Comparison of ENCODE assay signal across 24 cellular contexts in genomic region chr1:175195798-175196197, GRCh38. TPM values are rescaled to one million over a fixed set of nuclear protein-coding genes. Genes with fewer than 3 reads are reported as not detected.
A peak's percentile ranks its signal among the peaks of the same experiment; 100 is the strongest.
DNase-seq lines count a peak whose midpoint lies in the region; ATAC-seq and TF ChIP-seq lines count a peak whose summit lies in the region.
"Had no signal": no experiment of that assay in that cellular context is flagged by ENCODE, and none has a peak within 500 bp of the region (broad histone marks: within the 10 kb centered on the region; RNA-seq: fewer than 3 reads in every experiment).

No MANE protein-coding gene starts in this region.

- H3K4me1 Mint-ChIP-seq in CD4-positive, alpha-beta memory T cell: peaks cover 12 to 47% (median 22%) of the 10 kb centered on the region in 4 donors
- no peaks in the 10 kb centered on the region; the same call in 2 of the 3 replicates for H3K4me1 Mint-ChIP-seq in GM23338
- H3K4me1 Mint-ChIP-seq in activated B cell treated with CpG ODN at 0.5 μM for 24 hours: peaks cover 84% of the 10 kb centered on the region
- H3K4me1 Mint-ChIP-seq in memory B cell: peaks cover 44% of the 10 kb centered on the region
- H3K4me1 Mint-ChIP-seq in CD4-positive, alpha-beta T cell (ENCODE audit: low read depth): peaks cover 27% of the 10 kb centered on the region

- H3K36me3 ChIP-seq in CD4-positive, alpha-beta memory T cell (ENCODE audit: insufficient read depth, low read length): no peaks in the 10 kb centered on the region
- H3K36me3 ChIP-seq in GM23338 (ENCODE audit: insufficient read depth) (no peaks in the 10 kb centered on the region), right lobe of liver (no peaks in the 10 kb centered on the region)
- H3K36me3 ChIP-seq: left lung, neural progenitor cell, Peyer's patch, tibial nerve had no signal

- peaks cover 4 to 10% of the 10 kb centered on the region in 2 donors for H3K36me3 Mint-ChIP-seq in CD4-positive, alpha-beta memory T cell
- H3K36me3 Mint-ChIP-seq in GM23338 (ENCODE audit: low read depth): no peaks in the 10 kb centered on the region
- H3K36me3 Mint-ChIP-seq in activated B cell treated with CpG ODN at 0.5 μM for 24 hours (ENCODE audit: low read depth): peaks cover 11% of the 10 kb centered on the region
- peaks cover 4% of the 10 kb centered on the region for H3K36me3 Mint-ChIP-seq in memory B cell
- peaks cover 9% of the 10 kb centered on the region for H3K36me3 Mint-ChIP-seq in CD4-positive, alpha-beta T cell (ENCODE audit: low read depth)
- H3K36me3 Mint-ChIP-seq: activated naive CD8-positive, alpha-beta T cell; neural progenitor cell had no signal

- H3K4me1 ChIP-seq in CD4-positive, alpha-beta memory T cell (ENCODE audit: insufficient read depth, low read length): peaks cover 24% of the 10 kb centered on the region
- H3K4me1 ChIP-seq in GM23338 (ENCODE audit: insufficient read depth): peaks cover 11% of the 10 kb centered on the region; the same call in 1 of the 2 replicates
- peaks cover 9% of the 10 kb centered on the region for H3K4me1 ChIP-seq in right cardiac atrium (ENCODE audit: control insufficient read depth, insufficient read depth, low read length)
- peaks cover 0 to 9% (median 3%) of the 10 kb centered on the region in 4 donors for H3K4me1 ChIP-seq in right lobe of liver
- H3K4me1 ChIP-seq: Caco-2 had no signal

- ATAC-seq in GM23338 (no peak), activated B cell treated with CpG ODN at 0.5 μM for 24 hours (ENCODE audit: low read depth) (peak; percentile 9), memory B cell (ENCODE audit: low read depth) (peak; percentile 33), right cardiac atrium (no peak), right lobe of liver (no peak)
- no peak for ATAC-seq in CD4-positive, alpha-beta T cell (ENCODE audit: poor library complexity)
- ATAC-seq: effector memory CD8-positive, alpha-beta T cell; left lung had no signal

- H3K27ac Mint-ChIP-seq in CD4-positive, alpha-beta memory T cell: peak overlapping the region in 4 of 7 donors; percentile 33 to 53 (median 50)
- H3K27ac Mint-ChIP-seq in GM23338: no peak overlapping the region
- peak overlapping the region; percentile 63 for H3K27ac Mint-ChIP-seq in activated B cell treated with CpG ODN at 0.5 μM for 24 hours
- peak overlapping the region; percentile 88 for H3K27ac Mint-ChIP-seq in memory B cell
- H3K27ac Mint-ChIP-seq in CD4-positive, alpha-beta T cell: no peak overlapping the region
- H3K27ac Mint-ChIP-seq: activated naive CD8-positive, alpha-beta T cell; effector memory CD8-positive, alpha-beta T cell; neural progenitor cell; progenitor cell of endocrine pancreas; stimulated activated naive CD8-positive, alpha-beta T cell treated with anti-CD3 and anti-CD28 coated beads, Interleukin-15, Interleukin-2, amounts not matched to agents 100 ng/mL and 50 ng/mL, for 24 hours had no signal

- H3K4me3 ChIP-seq in CD4-positive, alpha-beta memory T cell (ENCODE audit: low read length in 2 of 2): no peak overlapping the region
- no peak overlapping the region for H3K4me3 ChIP-seq in GM23338
- no peak overlapping the region for H3K4me3 ChIP-seq in right cardiac atrium (ENCODE audit: low read length)
- no peak overlapping the region for H3K4me3 ChIP-seq in right lobe of liver
- H3K4me3 ChIP-seq: left lung, neural progenitor cell, Peyer's patch, skin epidermis, tibial nerve had no signal

- H3F3A ChIP-seq in GM23338 (replicated peaks; ENCODE audit: low read depth): peaks cover 7% of the 10 kb centered on the region; the same call in 1 of the 2 replicates

- H3K27me3 Mint-ChIP-seq in CD4-positive, alpha-beta memory T cell: peaks cover 0 to 2% of the 10 kb centered on the region in 2 donors
- H3K27me3 Mint-ChIP-seq in GM23338 (ENCODE audit: insufficient read depth, low read depth, poor library complexity): peaks cover 17% of the 10 kb centered on the region
- H3K27me3 Mint-ChIP-seq in activated B cell treated with CpG ODN at 0.5 μM for 24 hours: no peaks in the 10 kb centered on the region
- no peaks in the 10 kb centered on the region for H3K27me3 Mint-ChIP-seq in memory B cell
- H3K27me3 Mint-ChIP-seq in CD4-positive, alpha-beta T cell: no peaks in the 10 kb centered on the region
- H3K27me3 Mint-ChIP-seq: activated naive CD8-positive, alpha-beta T cell; effector memory CD8-positive, alpha-beta T cell; stimulated activated naive CD8-positive, alpha-beta T cell treated with anti-CD3 and anti-CD28 coated beads, Interleukin-15, Interleukin-2, amounts not matched to agents 100 ng/mL and 50 ng/mL, for 24 hours had no signal

- no peaks in the 10 kb centered on the region for H3K79me2 ChIP-seq in GM23338 (replicated peaks; ENCODE audit: insufficient read depth)

- H3K9me3 ChIP-seq in CD4-positive, alpha-beta memory T cell (ENCODE audit: control insufficient read depth in 1 of 2, low read length in 2 of 2): no peaks in the 10 kb centered on the region
- H3K9me3 ChIP-seq in right cardiac atrium (ENCODE audit: control insufficient read depth, low read length) (no peaks in the 10 kb centered on the region), right lobe of liver (no peaks in the 10 kb centered on the region)
- no peaks in the 10 kb centered on the region for H3K9me3 ChIP-seq in CD4-positive, alpha-beta T cell (ENCODE audit: control insufficient read depth, low read length)
- H3K9me3 ChIP-seq: Caco-2, left lung, Peyer's patch, SK-N-SH, tibial nerve had no signal

- 68% methylated on average over 3 of the region's 3 CpGs for WGBS in right cardiac atrium
- WGBS in right lobe of liver (ENCODE audit: insufficient coverage, low coverage, low lambda C conversion rate, missing lambda C conversion rate): 55% methylated on average over 3 of the region's 3 CpGs

- POLR2A ChIA-PET in CD4-positive, alpha-beta memory T cell (lab: Charles Lee; ENCODE audit: partially characterized antibody): interaction anchor here (0.9 to 1.3 kb wide), 4 partner anchors 8 to 17 kb away, joined by 3 read pairs; no protein-coding TSS in a partner anchor
- POLR2A ChIA-PET in activated B cell treated with CpG ODN at 0.5 μM for 24 hours (lab: Charles Lee): interaction anchor here (0.7 to 6.7 kb wide), 12 partner anchors 8 to 196 kb away, joined by 3 to 64 read pairs (median 6); partner anchors contain the start of genes CACYBP and MRPS14
- POLR2A ChIA-PET in CD4-positive, alpha-beta T cell (lab: Charles Lee): interaction anchor here (2.7 kb wide), 1 partner anchor 13 kb away, joined by 11 read pairs; no protein-coding TSS in a partner anchor

- TF ChIP-seq POLR2A in right lobe of liver (IDR thresholded peaks at IDR 0.05): no peak

- H2AFZ ChIP-seq in GM23338: peak overlapping the region; percentile 69; the same call in 1 of the 2 replicates
- H2AFZ ChIP-seq: neural progenitor cell had no signal

- H3K4me2 ChIP-seq in GM23338: no peak overlapping the region
- H3K4me2 ChIP-seq: neural progenitor cell, SK-N-SH had no signal

- no peak for DNase-seq in CD4-positive, alpha-beta memory T cell
- DNase-seq in GM23338 (ENCODE audit: low spot score) (no peak), activated B cell treated with CpG ODN at 0.5 μM for 24 hours (no peak), memory B cell (ENCODE audit: low spot score in 2 of 2) (no peak), right cardiac atrium (no peak), right lobe of liver (no peak)
- DNase-seq in CD4-positive, alpha-beta T cell: no peak
- DNase-seq: activated CD4-positive, CD25-positive, alpha-beta regulatory T cell treated with anti-CD3 and anti-CD28 coated beads, Interleukin-2, amount 50 U/mL, for 72 hours; Caco-2; effector memory CD8-positive, alpha-beta T cell; head of caudate nucleus; IMR-90; left lung; NCI-H187 treated with DMSO at 0.1 percent for 48 hours; NCI-H226; NCI-H82; Peyer's patch; SK-N-SH had no signal

- H3K9me2 ChIP-seq in GM23338 (ENCODE audit: insufficient read depth): peaks cover 4% of the 10 kb centered on the region; the same call in 1 of the 2 replicates
- H3K9me2 ChIP-seq: SK-N-SH had no signal

- CTCF ChIA-PET in CD4-positive, alpha-beta memory T cell (lab: Charles Lee; ENCODE audit: partially characterized antibody): interaction anchor here (1.2 to 3.4 kb wide), 4 partner anchors 9 to 44 kb away, joined by 4 to 16 read pairs (median 7); no protein-coding TSS in a partner anchor
- CTCF ChIA-PET in activated B cell treated with CpG ODN at 0.5 μM for 24 hours (lab: Charles Lee): interaction anchor here (0.9 to 4.0 kb wide), 3 partner anchors 8 to 41 kb away, joined by 3 to 18 read pairs (median 3); no protein-coding TSS in a partner anchor
- CTCF ChIA-PET in CD4-positive, alpha-beta T cell (lab: Charles Lee): no interaction called here

- H3K9me3 Mint-ChIP-seq in CD4-positive, alpha-beta memory T cell: peaks cover 0 to 2% (median 0%) of the 10 kb centered on the region in 8 donors
- H3K9me3 Mint-ChIP-seq in GM23338 (no peaks in the 10 kb centered on the region), activated B cell treated with CpG ODN at 0.5 μM for 24 hours (no peaks in the 10 kb centered on the region), memory B cell (no peaks in the 10 kb centered on the region)
- H3K9me3 Mint-ChIP-seq in CD4-positive, alpha-beta T cell: no peaks in the 10 kb centered on the region
- H3K9me3 Mint-ChIP-seq: effector memory CD8-positive, alpha-beta T cell; neural progenitor cell; stimulated activated naive CD8-positive, alpha-beta T cell treated with anti-CD3 and anti-CD28 coated beads, Interleukin-15, Interleukin-2, amounts not matched to agents 100 ng/mL and 50 ng/mL, for 24 hours had no signal

- TF ChIP-seq CTCF in GM23338 (conservative IDR thresholded peaks at IDR 0.05; ENCODE audit: low read depth in 2 of 2): no peak
- no peak for TF ChIP-seq CTCF in activated B cell treated with CpG ODN at 0.5 μM for 24 hours (IDR thresholded peaks at IDR 0.05)
- TF ChIP-seq CTCF in right lobe of liver (IDR thresholded peaks at IDR 0.05): no peak
- TF ChIP-seq CTCF in CD4-positive, alpha-beta T cell (IDR thresholded peaks at IDR 0.05): no peak

- H3K27me3 ChIP-seq in CD4-positive, alpha-beta memory T cell (ENCODE audit: insufficient read depth, low read length): no peaks in the 10 kb centered on the region
- peaks cover 31% of the 10 kb centered on the region for H3K27me3 ChIP-seq in GM23338 (ENCODE audit: insufficient read depth)
- no peaks in the 10 kb centered on the region for H3K27me3 ChIP-seq in right cardiac atrium (ENCODE audit: control insufficient read depth, insufficient read depth)
- H3K27me3 ChIP-seq in right lobe of liver: no peaks in the 10 kb centered on the region
- H3K27me3 ChIP-seq in CD4-positive, alpha-beta T cell (ENCODE audit: control insufficient read depth, insufficient read depth, low read length): no peaks in the 10 kb centered on the region
- H3K27me3 ChIP-seq: left lung, Peyer's patch, tibial nerve had no signal

- no peaks in the 10 kb centered on the region for H4K20me1 ChIP-seq in GM23338 (replicated peaks; ENCODE audit: insufficient read depth)

- no peak overlapping the region for H3K27ac ChIP-seq in CD4-positive, alpha-beta memory T cell (ENCODE audit: low read depth, low read length)
- H3K27ac ChIP-seq in GM23338 (ENCODE audit: low read depth) (no peak overlapping the region), right cardiac atrium (ENCODE audit: low read length) (no peak overlapping the region), right lobe of liver (no peak overlapping the region)
- H3K27ac ChIP-seq in CD4-positive, alpha-beta T cell (ENCODE audit: low read depth, low read length): no peak overlapping the region
- H3K27ac ChIP-seq: left lung, neural progenitor cell, tibial nerve had no signal

- H3K4me3 Mint-ChIP-seq in CD4-positive, alpha-beta memory T cell: no peak overlapping the region
- H3K4me3 Mint-ChIP-seq in GM23338: no peak overlapping the region
- H3K4me3 Mint-ChIP-seq in activated B cell treated with CpG ODN at 0.5 μM for 24 hours: peak overlapping the region; percentile 29
- H3K4me3 Mint-ChIP-seq in memory B cell: peak overlapping the region; percentile 2
- H3K4me3 Mint-ChIP-seq in CD4-positive, alpha-beta T cell: no peak overlapping the region
- H3K4me3 Mint-ChIP-seq: activated naive CD8-positive, alpha-beta T cell; effector memory CD8-positive, alpha-beta T cell; neural progenitor cell; stimulated activated naive CD8-positive, alpha-beta T cell treated with anti-CD3 and anti-CD28 coated beads, Interleukin-15, Interleukin-2, amounts not matched to agents 100 ng/mL and 50 ng/mL, for 24 hours had no signal

- intact Hi-C loops in CD4-positive, alpha-beta memory T cell (cut with micrococcal nuclease): no loop called here
- intact Hi-C loops in activated B cell treated with CpG ODN at 0.5 μM for 24 hours (cut with micrococcal nuclease): loop anchor here (1.0 kb wide), 1 partner anchor 9 kb away; no protein-coding TSS in a partner anchor
- intact Hi-C loops in right cardiac atrium (cut with DNase I): no loop called here
- intact Hi-C loops in right lobe of liver (cut with DNase I): no loop called here
- intact Hi-C loops in CD4-positive, alpha-beta T cell (cut with DNase I, micrococcal nuclease): loop anchor here in 1 of 2 experiments (2.0 kb wide), 1 partner anchor 15 kb away; no protein-coding TSS in a partner anchor

RNA-seq across cellular contexts. Expression of gene KIAA0040, which starts 3.2 kb away (rescaled TPM):
- 10 to 100 TPM; 28.7 to 33.6 TPM for total RNA-seq in CD4-positive, alpha-beta memory T cell
- polyA plus RNA-seq in CD4-positive, alpha-beta memory T cell: 10 to 100 TPM; 36.2 to 53.8 TPM
- 10.2 and 11.9 TPM in 2 replicates for total RNA-seq in GM23338 (2014; rRNA removed; shearing (Covaris generic))
- 7.0 and 7.3 TPM in 2 replicates for polyA plus RNA-seq in GM23338 (2016; fragmentation: Nextera tagmentation; extraction: Ambion mirVana)
- 55.5 and 57.2 TPM in 2 replicates for total RNA-seq in activated B cell treated with CpG ODN at 0.5 μM for 24 hours
- 10 to 100 TPM; 17.6 to 36.0 (median 22.3) TPM for total RNA-seq in right cardiac atrium
- 7.5 TPM for polyA plus RNA-seq in right cardiac atrium
- 10 to 100 TPM in 1 of 6 experiments, 1 to 10 TPM in 5; 4.6 to 13.5 (median 5.3) TPM for total RNA-seq in right lobe of liver
- total RNA-seq in CD4-positive, alpha-beta T cell: 10 to 100 TPM; 13.5 to 14.5 TPM

Comparison
In these comparisons a context has a peak if more than half of its experiments do, and no peak if none do; other contexts are left out.
1. H3K27ac Mint-ChIP-seq: peak in CD4-positive, alpha-beta memory T cell (4 of 7), activated B cell treated with CpG ODN at 0.5 μM for 24 hours (single experiment) and memory B cell (single experiment); none in GM23338 (single experiment) and CD4-positive, alpha-beta T cell (single experiment).
2. H3K4me3 Mint-ChIP-seq: peak in activated B cell treated with CpG ODN at 0.5 μM for 24 hours (single experiment) and memory B cell (single experiment); none in CD4-positive, alpha-beta memory T cell (0 of 8), GM23338 (single experiment) and CD4-positive, alpha-beta T cell (single experiment).
3. ATAC-seq: peak in activated B cell treated with CpG ODN at 0.5 μM for 24 hours (single experiment) and memory B cell (single experiment); none in GM23338 (single experiment), right cardiac atrium (0 of 2), right lobe of liver (0 of 4) and CD4-positive, alpha-beta T cell (single experiment).